Comparison of ENCODE assay signal across 13 cellular contexts in genomic region chr2:212953170-212953920, GRCh38.
DNase-seq lines count a peak whose midpoint lies in the region; ATAC-seq and TF ChIP-seq lines count a peak whose summit lies in the region.
"Had no signal": no experiment of that assay in that cellular context is flagged by ENCODE, and none has a peak within 500 bp of the region (broad histone marks: within the 10 kb centered on the region; RNA-seq: fewer than 3 reads in every experiment).

No MANE protein-coding gene starts in this region.

- H3K4me1 ChIP-seq in body of pancreas (no peaks in the 10 kb centered on the region), smooth muscle cell (ENCODE audit: low read depth) (no peaks in the 10 kb centered on the region)

- H3K27ac Mint-ChIP-seq in activated T-helper 2 cell treated with anti-CD3 and anti-CD28 coated beads, Interferon-gamma antibody, Interleukin-2, Interleukin-4, amounts not matched to agents 10 μg/mL and 5 μg/mL and 100 μg/mL, durations not matched to agents 14 hours and 24 hours and 36 hours, result peak overlapping the region; percentile 0
- H3K27ac Mint-ChIP-seq: T-helper 1 cell treated with Interleukin-12 subunit alpha and Interleukin-12 subunit beta and Interleukin-4 antibody, amounts not matched to agents 30 μg/mL and 1 μg/mL, for 36 hours had no signal

- DNase-seq in activated T-helper 2 cell treated with anti-CD3 and anti-CD28 coated beads, Interferon-gamma antibody, Interleukin-2, Interleukin-4, amounts not matched to agents 10 μg/mL and 5 μg/mL and 100 μg/mL, durations not matched to agents 14 hours and 24 hours and 36 hours (ENCODE audit: low spot score), result no peak
- DNase-seq in HUDEP-2 (lab: John Stamatoyannopoulos, UW; ENCODE audit: unreplicated experiment in 76 of 76) (no peak), body of pancreas (no peak), smooth muscle cell (lab: John Stamatoyannopoulos, UW; ENCODE audit: unreplicated experiment) (no peak), AG08395 (ENCODE audit: low spot score) (no peak)
- DNase-seq: DMS 273 treated with DMSO at 0.1 percent for 48 hours; NCI-H187 treated with DMSO at 0.1 percent for 48 hours; stimulated activated CD4-positive, alpha-beta T cell treated with anti-CD3 and anti-CD28 coated beads, Interleukin-2, amount 100 ng/mL, for 48 hours had no signal

- H3K9ac ChIP-seq in smooth muscle cell (ENCODE audit: low read depth), result no peak overlapping the region

- 59 to 91% methylated on average over 3 of the region's 3 CpGs for WGBS in body of pancreas, 2 donors
- WGBS in smooth muscle cell (ENCODE audit: low lambda C conversion rate), result 69% methylated on average over 3 of the region's 3 CpGs

- no peak overlapping the region for H3K4me2 ChIP-seq in smooth muscle cell

- H3K4me3 ChIP-seq in body of pancreas (no peak overlapping the region), smooth muscle cell (no peak overlapping the region)

- H3K27me3 Mint-ChIP-seq in activated T-helper 2 cell treated with anti-CD3 and anti-CD28 coated beads, Interferon-gamma antibody, Interleukin-2, Interleukin-4, amounts not matched to agents 10 μg/mL and 5 μg/mL and 100 μg/mL, durations not matched to agents 14 hours and 24 hours and 36 hours (ENCODE audit: low read depth), result no peaks in the 10 kb centered on the region

- TF ChIP-seq CTCF in body of pancreas (IDR thresholded peaks at IDR 0.05) (no peak), smooth muscle cell (IDR thresholded peaks at IDR 0.05; ENCODE audit: borderline replicate concordance, insufficient read depth, poor library complexity, severe bottlenecking) (no peak)

- H3F3A ChIP-seq in smooth muscle cell (ENCODE audit: low read depth), result no peaks in the 10 kb centered on the region

- peaks cover 12% of the 10 kb centered on the region for H3K36me3 Mint-ChIP-seq in activated T-helper 2 cell treated with anti-CD3 and anti-CD28 coated beads, Interferon-gamma antibody, Interleukin-2, Interleukin-4, amounts not matched to agents 10 μg/mL and 5 μg/mL and 100 μg/mL, durations not matched to agents 14 hours and 24 hours and 36 hours (ENCODE audit: low read depth)

- H3K9me3 ChIP-seq in body of pancreas (no peaks in the 10 kb centered on the region), smooth muscle cell (replicated peaks; ENCODE audit: low read depth) (no peaks in the 10 kb centered on the region)

- H3K36me3 ChIP-seq in body of pancreas (replicated peaks in 1 of 2; ENCODE audit: insufficient read depth in 1 of 2, low read depth in 2 of 2), result no peaks in the 10 kb centered on the region
- no peaks in the 10 kb centered on the region for H3K36me3 ChIP-seq in smooth muscle cell (ENCODE audit: low read depth)

- peaks cover 31% of the 10 kb centered on the region for H3K4me1 Mint-ChIP-seq in activated T-helper 2 cell treated with anti-CD3 and anti-CD28 coated beads, Interferon-gamma antibody, Interleukin-2, Interleukin-4, amounts not matched to agents 10 μg/mL and 5 μg/mL and 100 μg/mL, durations not matched to agents 14 hours and 24 hours and 36 hours (ENCODE audit: low read depth)

- ATAC-seq in GM18508 (IDR thresholded peaks at IDR 0.05; ENCODE audit: insufficient read depth, unreplicated experiment), result peak; percentile 91
- peak; percentile 81 for ATAC-seq in GM19467 (IDR thresholded peaks at IDR 0.05; ENCODE audit: unreplicated experiment)
- peak; percentile 94 for ATAC-seq in HG02981 (IDR thresholded peaks at IDR 0.05; ENCODE audit: unreplicated experiment)
- no peak for ATAC-seq in body of pancreas

- H4K20me1 ChIP-seq in smooth muscle cell (ENCODE audit: low read depth), result no peaks in the 10 kb centered on the region

- H3K27me3 ChIP-seq in body of pancreas (no peaks in the 10 kb centered on the region), smooth muscle cell (ENCODE audit: low read depth) (no peaks in the 10 kb centered on the region)

- H3K4me3 Mint-ChIP-seq in activated T-helper 2 cell treated with anti-CD3 and anti-CD28 coated beads, Interferon-gamma antibody, Interleukin-2, Interleukin-4, amounts not matched to agents 10 μg/mL and 5 μg/mL and 100 μg/mL, durations not matched to agents 14 hours and 24 hours and 36 hours (ENCODE audit: low read depth), result no peak overlapping the region
- H3K4me3 Mint-ChIP-seq: T-helper 1 cell treated with Interleukin-12 subunit alpha and Interleukin-12 subunit beta and Interleukin-4 antibody, amounts not matched to agents 30 μg/mL and 1 μg/mL, for 36 hours had no signal

- H3K27ac ChIP-seq in body of pancreas, result no peak overlapping the region
- no peak overlapping the region for H3K27ac ChIP-seq in smooth muscle cell (ENCODE audit: low read depth)
- H3K27ac ChIP-seq: HL-60 had no signal

- H3K79me2 ChIP-seq in smooth muscle cell (ENCODE audit: low read depth), result no peaks in the 10 kb centered on the region

- no peak overlapping the region for H2AFZ ChIP-seq in smooth muscle cell (ENCODE audit: low read depth)

- TF ChIP-seq POLR2A in body of pancreas (IDR thresholded peaks at IDR 0.05), result no peak

- peaks cover 11% of the 10 kb centered on the region for H3K9me3 Mint-ChIP-seq in activated T-helper 2 cell treated with anti-CD3 and anti-CD28 coated beads, Interferon-gamma antibody, Interleukin-2, Interleukin-4, amounts not matched to agents 10 μg/mL and 5 μg/mL and 100 μg/mL, durations not matched to agents 14 hours and 24 hours and 36 hours

- intact Hi-C loops in activated T-helper 2 cell treated with anti-CD3 and anti-CD28 coated beads, Interferon-gamma antibody, Interleukin-2, Interleukin-4, amounts not matched to agents 10 μg/mL and 5 μg/mL and 100 μg/mL, durations not matched to agents 14 hours and 24 hours and 36 hours (cut with micrococcal nuclease), result no loop called here
- intact Hi-C loops in body of pancreas (cut with DNase I), result no loop called here
